Comparison of ENCODE assay signal across 8 cellular contexts in the genomic region with DNA sequence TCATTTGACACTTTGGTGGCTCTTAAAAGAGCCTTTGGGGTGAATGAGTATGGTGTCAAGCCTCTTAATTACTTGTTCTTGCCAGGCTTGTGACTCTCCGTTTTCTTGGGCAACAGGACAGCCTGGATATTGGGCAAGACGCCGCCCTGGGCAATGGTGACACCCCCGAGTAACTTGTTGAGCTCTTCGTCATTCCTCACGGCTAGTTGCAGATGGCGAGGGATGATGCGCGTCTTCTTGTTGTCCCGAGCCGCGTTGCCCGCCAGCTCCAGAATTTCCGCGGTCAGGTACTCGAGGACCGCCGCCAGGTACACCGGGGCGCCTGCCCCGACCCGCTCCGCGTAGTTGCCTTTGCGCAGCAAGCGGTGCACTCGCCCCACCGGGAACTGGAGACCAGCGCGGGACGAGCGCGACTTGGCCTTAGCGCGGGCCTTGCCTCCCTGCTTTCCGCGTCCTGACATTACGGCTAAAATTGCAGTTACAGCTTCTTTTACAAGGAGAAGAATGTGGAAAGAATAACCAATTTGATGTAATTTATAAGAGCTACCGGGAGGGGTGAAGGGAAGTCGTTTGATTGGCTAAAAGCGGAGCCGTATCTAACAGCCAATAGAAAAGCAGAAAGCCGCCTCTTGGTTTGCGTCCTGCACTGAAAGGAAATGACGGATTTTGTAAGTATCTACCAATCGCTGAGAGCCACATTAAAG. TPM values are rescaled to one million over a fixed set of nuclear protein-coding genes. Genes with fewer than 3 reads are reported as not detected.
A peak's percentile ranks its signal among the peaks of the same experiment; 100 is the strongest.
DNase-seq lines count a peak whose midpoint lies in the region; ATAC-seq and TF ChIP-seq lines count a peak whose summit lies in the region.

No MANE protein-coding gene starts in this region.

- no peaks in the 10 kb centered on the region for H3K9me3 Mint-ChIP-seq in CD4-positive, alpha-beta T cell
- H3K9me3 Mint-ChIP-seq in activated CD4-positive, alpha-beta memory T cell treated with anti-CD3 and anti-CD28 coated beads, Interleukin-2, amount 10 ng/mL, durations not matched to agents 7 days and 5 days = no peaks in the 10 kb centered on the region

- ATAC-seq in CD4-positive, alpha-beta T cell (ENCODE audit: poor library complexity) = peak; percentile 65
- ATAC-seq in GM19455 (IDR thresholded peaks at IDR 0.05; ENCODE audit: unreplicated experiment) = peak; percentile 42
- peak; percentile 41 for ATAC-seq in HG03571 (IDR thresholded peaks at IDR 0.05; ENCODE audit: unreplicated experiment)
- ATAC-seq in lung (ENCODE audit: insufficient read depth, low FRiP score) = peak; percentile 50

- CTCF ChIA-PET in CD4-positive, alpha-beta T cell (lab: Charles Lee) = interaction anchor here (1.2 to 1.8 kb wide), 6 partner anchors 9 to 299 kb away, joined by 3 to 6 read pairs (median 4); a partner anchor contains a TSS
- CTCF ChIA-PET in activated CD4-positive, alpha-beta memory T cell treated with anti-CD3 and anti-CD28 coated beads, Interleukin-2, amount 10 ng/mL, durations not matched to agents 7 days and 5 days (lab: Charles Lee) = interaction anchor here (0.7 to 4.8 kb wide), 17 partner anchors 12 to 348 kb away, joined by 3 to 47 read pairs (median 6); a partner anchor contains a TSS

- H3K36me3 Mint-ChIP-seq in CD4-positive, alpha-beta T cell (ENCODE audit: low read depth) = no peaks in the 10 kb centered on the region
- H3K36me3 Mint-ChIP-seq in activated CD4-positive, alpha-beta memory T cell treated with anti-CD3 and anti-CD28 coated beads, Interleukin-2, amount 10 ng/mL, durations not matched to agents 7 days and 5 days (ENCODE audit: low read depth) = no peaks in the 10 kb centered on the region

- peaks cover 5% of the 10 kb centered on the region for H3K4me1 ChIP-seq in effector memory CD4-positive, alpha-beta T cell (ENCODE audit: control insufficient read depth, insufficient read depth, low read length, poor library complexity, severe bottlenecking)
- H3K4me1 ChIP-seq in lung (ENCODE audit: control insufficient read depth in 2 of 2, insufficient read depth in 2 of 2, low read length in 2 of 2) = peaks cover 0 to 13% of the 10 kb centered on the region in 2 donors

- WGBS in lung, 2 donors = 0% methylated on average over 46 of the region's 46 CpGs

- H3K4me3 ChIP-seq in effector memory CD4-positive, alpha-beta T cell (ENCODE audit: insufficient read depth, low read depth, low read length, poor library complexity, severe bottlenecking) = peak overlapping the region; percentile 64
- H3K4me3 ChIP-seq in lung = peak overlapping the region; percentile 55

- H3K4me3 Mint-ChIP-seq in CD4-positive, alpha-beta T cell = no peak overlapping the region
- H3K4me3 Mint-ChIP-seq in activated CD4-positive, alpha-beta memory T cell treated with anti-CD3 and anti-CD28 coated beads, Interleukin-2, amount 10 ng/mL, durations not matched to agents 7 days and 5 days = no peak overlapping the region

- H3K9me3 ChIP-seq in CD4-positive, alpha-beta T cell (ENCODE audit: control insufficient read depth, low read length) = no peaks in the 10 kb centered on the region
- no peaks in the 10 kb centered on the region for H3K9me3 ChIP-seq in effector memory CD4-positive, alpha-beta T cell (ENCODE audit: control insufficient read depth, low read length)
- no peaks in the 10 kb centered on the region for H3K9me3 ChIP-seq in lung (ENCODE audit: control insufficient read depth in 2 of 2, insufficient read depth in 1 of 2, low read length in 1 of 2)

- intact Hi-C loops in CD4-positive, alpha-beta T cell (cut with DNase I, micrococcal nuclease) = loop anchor here (1.0 to 2.0 kb wide), 4 partner anchors 12 to 163 kb away; a partner anchor contains a TSS

- no peak overlapping the region for H3K27ac Mint-ChIP-seq in CD4-positive, alpha-beta T cell
- H3K27ac Mint-ChIP-seq in activated CD4-positive, alpha-beta memory T cell treated with anti-CD3 and anti-CD28 coated beads, Interleukin-2, amount 10 ng/mL, durations not matched to agents 7 days and 5 days = no peak overlapping the region

- no peaks in the 10 kb centered on the region for H3K36me3 ChIP-seq in effector memory CD4-positive, alpha-beta T cell (ENCODE audit: control insufficient read depth, insufficient read depth, low read length)
- no peaks in the 10 kb centered on the region for H3K36me3 ChIP-seq in lung (ENCODE audit: control insufficient read depth in 2 of 2, insufficient read depth in 2 of 2, low read length in 2 of 2)

- H3K27ac ChIP-seq in CD4-positive, alpha-beta T cell (ENCODE audit: low read depth, low read length) = peak overlapping the region; percentile 96
- H3K27ac ChIP-seq in effector memory CD4-positive, alpha-beta T cell (ENCODE audit: insufficient read depth, low read length, poor library complexity, severe bottlenecking) = peak overlapping the region; percentile 81
- H3K27ac ChIP-seq in lung (ENCODE audit: low read depth in 1 of 2, low read length in 1 of 2) = peak overlapping the region; percentile 94 to 98

- H3K27me3 Mint-ChIP-seq in CD4-positive, alpha-beta T cell = no peaks in the 10 kb centered on the region
- H3K27me3 Mint-ChIP-seq in activated CD4-positive, alpha-beta memory T cell treated with anti-CD3 and anti-CD28 coated beads, Interleukin-2, amount 10 ng/mL, durations not matched to agents 7 days and 5 days = no peaks in the 10 kb centered on the region

- no peaks in the 10 kb centered on the region for H3K4me1 Mint-ChIP-seq in CD4-positive, alpha-beta T cell (ENCODE audit: low read depth)
- H3K4me1 Mint-ChIP-seq in activated CD4-positive, alpha-beta memory T cell treated with anti-CD3 and anti-CD28 coated beads, Interleukin-2, amount 10 ng/mL, durations not matched to agents 7 days and 5 days = peaks cover 10% of the 10 kb centered on the region

- DNase-seq in CD4-positive, alpha-beta T cell = peak; percentile 47 to 86 (median 64)
- DNase-seq in NCI-H82 (lab: John Stamatoyannopoulos, UW) = peak; percentile 99
- peak; percentile 83 for DNase-seq in activated CD4-positive, alpha-beta memory T cell treated with anti-CD3 and anti-CD28 coated beads, Interleukin-2, amount 10 ng/mL, durations not matched to agents 7 days and 5 days
- DNase-seq in effector memory CD4-positive, alpha-beta T cell = peak; percentile 66 to 79 (median 68)
- DNase-seq in lung (ENCODE audit: low spot score) = peak; percentile 87
- DNase-seq in stimulated activated CD4-positive, alpha-beta T cell treated with anti-CD3 and anti-CD28 coated beads, TNF-alpha, amount 100 ng/mL, for 24 hours (ENCODE audit: low read depth in 3 of 3) = peak; percentile 47 to 65 (median 64)

- H3K27me3 ChIP-seq in CD4-positive, alpha-beta T cell (ENCODE audit: control insufficient read depth, insufficient read depth, low read length) = no peaks in the 10 kb centered on the region
- no peaks in the 10 kb centered on the region for H3K27me3 ChIP-seq in effector memory CD4-positive, alpha-beta T cell (replicated peaks; ENCODE audit: control insufficient read depth, insufficient read depth, low read length, poor library complexity, severe bottlenecking)
- no peaks in the 10 kb centered on the region for H3K27me3 ChIP-seq in lung (ENCODE audit: control insufficient read depth, insufficient read depth)

- POLR2A ChIA-PET in CD4-positive, alpha-beta T cell (lab: Charles Lee) = interaction anchor here (0.6 to 6.7 kb wide), 60 partner anchors 8 to 1394 kb away, joined by 3 to 259 read pairs (median 7); a partner anchor contains a TSS
- POLR2A ChIA-PET in activated CD4-positive, alpha-beta memory T cell treated with anti-CD3 and anti-CD28 coated beads, Interleukin-2, amount 10 ng/mL, durations not matched to agents 7 days and 5 days (lab: Charles Lee) = interaction anchor here (0.6 to 6.9 kb wide), 68 partner anchors 8 to 1394 kb away, joined by 3 to 314 read pairs (median 5); a partner anchor contains a TSS

- TF ChIP-seq CTCF in CD4-positive, alpha-beta T cell (IDR thresholded peaks at IDR 0.05) = no peak
- TF ChIP-seq CTCF in lung (IDR thresholded peaks at IDR 0.05; ENCODE audit: control extremely low read depth, extremely low read depth) = no peak

RNA-seq across cellular contexts. Expression of a gene that starts 11.8 kb away (rescaled TPM):
- total RNA-seq in CD4-positive, alpha-beta T cell = 1 to 10 TPM; 4.6 to 6.4 TPM
- 10 to 100 TPM; 24.9 to 27.2 TPM for total RNA-seq in activated CD4-positive, alpha-beta memory T cell treated with anti-CD3 and anti-CD28 coated beads, Interleukin-2, amount 10 ng/mL, durations not matched to agents 7 days and 5 days
- 10 to 100 TPM; 12.5 to 14.2 TPM for total RNA-seq in lung
- 10 to 100 TPM; 16.8 to 28.5 TPM for polyA plus RNA-seq in lung

RNA-seq across cellular contexts. Expression of a gene that starts 30.0 kb away (rescaled TPM):
- 1 to 10 TPM; 2.5 to 2.9 TPM for total RNA-seq in CD4-positive, alpha-beta T cell
- total RNA-seq in activated CD4-positive, alpha-beta memory T cell treated with anti-CD3 and anti-CD28 coated beads, Interleukin-2, amount 10 ng/mL, durations not matched to agents 7 days and 5 days = 10 to 100 TPM; 14.4 to 15.2 TPM
- total RNA-seq in lung = 1 to 10 TPM; 2.3 to 2.4 TPM
- under 1 TPM; 0.94 to 0.98 TPM for polyA plus RNA-seq in lung

RNA-seq across cellular contexts. Expression of a gene that starts 40.0 kb away (rescaled TPM):
- 10 to 100 TPM; 38.0 to 38.6 TPM for total RNA-seq in CD4-positive, alpha-beta T cell
- 10 to 100 TPM; 82.3 to 84.3 TPM for total RNA-seq in activated CD4-positive, alpha-beta memory T cell treated with anti-CD3 and anti-CD28 coated beads, Interleukin-2, amount 10 ng/mL, durations not matched to agents 7 days and 5 days
- 10 to 100 TPM; 19.6 to 48.1 TPM for total RNA-seq in lung
- 10 to 100 TPM; 37.2 to 38.3 TPM for polyA plus RNA-seq in lung

RNA-seq across cellular contexts. Expression of a gene that starts 49.1 kb away (rescaled TPM):
- total RNA-seq in CD4-positive, alpha-beta T cell = under 1 TPM; 0.49 to 0.70 TPM
- 10 to 100 TPM; 19.2 to 20.7 TPM for total RNA-seq in activated CD4-positive, alpha-beta memory T cell treated with anti-CD3 and anti-CD28 coated beads, Interleukin-2, amount 10 ng/mL, durations not matched to agents 7 days and 5 days
- total RNA-seq in lung = 10 to 100 TPM; 10.1 to 11.2 TPM
- polyA plus RNA-seq in lung = 1 to 10 TPM; 6.9 to 7.7 TPM

Comparison
In these comparisons a context has a peak if more than half of its experiments do, and no peak if none do; other contexts are left out.
1. Peak in every context shown above with its lines: DNase-seq, ATAC-seq, H3K4me3 ChIP-seq and H3K27ac ChIP-seq.